Comparison of ENCODE assay signal across 9 cellular contexts in the genomic region with DNA sequence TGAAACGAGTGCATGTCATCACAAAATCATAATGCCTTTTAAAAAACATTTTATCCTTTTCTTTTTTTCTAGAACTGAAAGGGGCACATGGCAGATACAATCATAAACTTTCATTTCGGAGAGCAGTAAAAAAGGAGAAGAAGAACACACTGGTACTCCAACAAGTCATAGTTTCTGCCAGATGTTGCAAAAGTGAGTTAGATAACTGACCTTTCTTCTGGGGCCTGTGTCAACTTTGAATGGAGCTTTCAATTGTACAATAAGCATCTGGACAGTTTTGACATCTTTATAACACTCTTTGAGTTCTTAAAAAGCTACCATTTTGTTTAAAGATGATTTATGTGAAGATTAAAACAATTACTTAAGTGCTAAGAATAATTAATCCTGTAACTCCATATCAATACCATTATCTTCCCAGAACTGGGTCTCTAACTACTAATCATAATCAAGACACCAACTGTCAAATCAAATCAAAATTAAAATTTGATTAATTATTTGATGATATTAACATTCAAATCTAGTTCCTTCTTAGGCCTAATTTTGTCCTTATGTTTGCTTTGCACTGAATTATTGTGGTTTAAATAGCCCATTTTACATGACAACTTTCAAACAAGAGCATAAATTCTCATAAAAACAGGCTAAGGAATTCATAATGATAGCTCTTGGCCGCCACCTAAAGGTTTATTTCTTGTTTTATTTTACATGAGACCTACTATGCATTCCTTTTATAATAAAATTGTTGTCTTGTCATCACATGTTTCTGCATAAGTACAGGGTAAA. TPM values are rescaled to one million over a fixed set of nuclear protein-coding genes. Genes with fewer than 3 reads are reported as not detected.
DNase-seq lines count a peak whose midpoint lies in the region; ATAC-seq, FAIRE-seq and TF ChIP-seq lines count a peak whose summit lies in the region.
"Had no signal": no experiment of that assay in that cellular context is flagged by ENCODE, and none has a peak within 500 bp of the region (broad histone marks: within the 10 kb centered on the region; RNA-seq: fewer than 3 reads in every experiment).

No MANE protein-coding gene starts in this region.

- 66 to 73% (median 68%) methylated on average over 3 of the region's 3 CpGs for WGBS in heart left ventricle, 4 donors
- 59 to 61% methylated on average over 3 of the region's 3 CpGs for WGBS in lower leg skin, 2 donors

- no peaks in the 10 kb centered on the region for H3K79me2 ChIP-seq in astrocyte (ENCODE audit: insufficient read depth, low read length)

- H3K36me3 ChIP-seq in heart left ventricle, result no peaks in the 10 kb centered on the region
- no peaks in the 10 kb centered on the region for H3K36me3 ChIP-seq in astrocyte (ENCODE audit: insufficient read depth, low read length)

- H3K4me2 ChIP-seq in astrocyte (ENCODE audit: low read length), result no peak overlapping the region

- no peaks in the 10 kb centered on the region for H3K9me3 Mint-ChIP-seq in astrocyte (ENCODE audit: unreplicated experiment)

- DNase-seq in heart left ventricle, result no peak
- no peak for DNase-seq in Right ventricle myocardium superior
- DNase-seq in NCI-H1092 (lab: John Stamatoyannopoulos, UW), result peak; percentile 9
- no peak for DNase-seq in astrocyte (ENCODE audit: low read depth)
- peak; percentile 53 to 58 for DNase-seq in lung microvascular endothelial cell (ENCODE audit: low read depth in 2 of 2)
- no peak for DNase-seq in lower leg skin (ENCODE audit: low spot score in 2 of 2)

- H3K27ac Mint-ChIP-seq in astrocyte (ENCODE audit: unreplicated experiment), result no peak overlapping the region
- H3K27ac Mint-ChIP-seq: activated naive CD8-positive, alpha-beta T cell had no signal

- no peak overlapping the region for H3K4me3 Mint-ChIP-seq in astrocyte (ENCODE audit: unreplicated experiment)
- H3K4me3 Mint-ChIP-seq: activated naive CD8-positive, alpha-beta T cell had no signal

- no peak overlapping the region for H2AFZ ChIP-seq in astrocyte (ENCODE audit: low read depth, low read length)

- TF ChIP-seq POLR2A in heart left ventricle (IDR thresholded peaks at IDR 0.05) (no peak), lower leg skin (IDR thresholded peaks at IDR 0.05) (no peak)

- peak in 9 of 12 donors; percentile 17 to 48 (median 31) for TF ChIP-seq CTCF in heart left ventricle (IDR thresholded peaks at IDR 0.05)
- TF ChIP-seq CTCF in astrocyte (IDR thresholded peaks at IDR 0.05; ENCODE audit: insufficient read depth, low read depth, low read length), result peak; percentile 48
- no peak for TF ChIP-seq CTCF in lower leg skin (IDR thresholded peaks at IDR 0.05)

- H3K4me3 ChIP-seq in heart left ventricle, result no peak overlapping the region
- H3K4me3 ChIP-seq in astrocyte (ENCODE audit: insufficient read depth, low read depth, low read length), result no peak overlapping the region
- no peak overlapping the region for H3K4me3 ChIP-seq in lower leg skin (ENCODE audit: low read depth, poor library complexity, severe bottlenecking)

- H3K27me3 Mint-ChIP-seq in astrocyte (ENCODE audit: low read depth, unreplicated experiment), result no peaks in the 10 kb centered on the region
- H3K27me3 Mint-ChIP-seq: activated naive CD8-positive, alpha-beta T cell had no signal

- H3K9ac ChIP-seq in astrocyte (ENCODE audit: low read length), result no peak overlapping the region

- H3K4me1 ChIP-seq in heart left ventricle (peaks cover 0 to 4% (median 0%) of the 10 kb centered on the region in 12 donors), astrocyte (ENCODE audit: insufficient read depth, low read length) (peaks cover 18% of the 10 kb centered on the region)

- no peak overlapping the region for H3K27ac ChIP-seq in heart left ventricle
- H3K27ac ChIP-seq in astrocyte (ENCODE audit: low read depth, low read length), result no peak overlapping the region

- no peaks in the 10 kb centered on the region for H4K20me1 ChIP-seq in astrocyte (ENCODE audit: insufficient read depth, low read length)

- H3K27me3 ChIP-seq in heart left ventricle (no peaks in the 10 kb centered on the region), astrocyte (ENCODE audit: insufficient read depth, low read length) (no peaks in the 10 kb centered on the region)

- H3K9me3 ChIP-seq in heart left ventricle, result no peaks in the 10 kb centered on the region
- H3K9me3 ChIP-seq in astrocyte (ENCODE audit: insufficient read depth, low read depth, low read length), result no peaks in the 10 kb centered on the region

- ATAC-seq in heart left ventricle (no peak), Right ventricle myocardium superior (ENCODE audit: poor library complexity) (no peak), HG03280 (IDR thresholded peaks at IDR 0.05; ENCODE audit: unreplicated experiment) (no peak), HG02973 (IDR thresholded peaks at IDR 0.05; ENCODE audit: unreplicated experiment) (no peak)

- intact Hi-C loops in heart left ventricle (cut with DNase I), result loop anchor here in 5 of 10 donors (5.0 to 10.0 kb wide), 3 partner anchors 146 to 284 kb away; no protein-coding TSS in a partner anchor
- intact Hi-C loops in Right ventricle myocardium superior (cut with DNase I), result no loop called here
- intact Hi-C loops in lower leg skin (cut with DNase I; ENCODE audit: low total_unique reads), result loop anchor here (10.0 kb wide), 1 partner anchor 566 kb away; no protein-coding TSS in a partner anchor

- no peaks in the 10 kb centered on the region for H3K36me3 Mint-ChIP-seq in astrocyte (ENCODE audit: low read depth, unreplicated experiment)
- H3K36me3 Mint-ChIP-seq: activated naive CD8-positive, alpha-beta T cell had no signal

- peaks cover 16% of the 10 kb centered on the region for H3K4me1 Mint-ChIP-seq in astrocyte (ENCODE audit: low read depth, unreplicated experiment)

- FAIRE-seq in astrocyte (lab: Jason Lieb, UNC), result no peak

RNA-seq across cellular contexts. Expression of a gene that starts 19.5 kb away (rescaled TPM):
- 10 to 100 TPM in 1 of 9 donors, 1 to 10 TPM in 7, under 1 TPM in 1; 0.93 to 16.0 (median 2.7) TPM for total RNA-seq in heart left ventricle
- under 1 TPM; 0.61 to 0.64 TPM for polyA plus RNA-seq in heart left ventricle
- total RNA-seq in Right ventricle myocardium superior, result 1.9 TPM
- total RNA-seq in astrocyte, result 10.8 and 11.1 TPM in 2 replicates
- total RNA-seq in lung microvascular endothelial cell, result 2.6 and 31.2 TPM in 2 replicates
- total RNA-seq in lower leg skin, result 10 to 100 TPM; 25.0 to 66.1 (median 48.9) TPM

Comparison
In these comparisons a context has a peak if more than half of its experiments do, and no peak if none do; other contexts are left out.
1. DNase-seq: peak in NCI-H1092 (single experiment) and lung microvascular endothelial cell (2 of 2); none in heart left ventricle (0 of 5), Right ventricle myocardium superior (single experiment), astrocyte (single experiment) and lower leg skin (0 of 2).
2. CTCF ChIP-seq: peak in heart left ventricle (9 of 12) and astrocyte (single experiment); none in lower leg skin (0 of 3).